1 cellular context compared by ENCODE assay signal in the genomic region with DNA sequence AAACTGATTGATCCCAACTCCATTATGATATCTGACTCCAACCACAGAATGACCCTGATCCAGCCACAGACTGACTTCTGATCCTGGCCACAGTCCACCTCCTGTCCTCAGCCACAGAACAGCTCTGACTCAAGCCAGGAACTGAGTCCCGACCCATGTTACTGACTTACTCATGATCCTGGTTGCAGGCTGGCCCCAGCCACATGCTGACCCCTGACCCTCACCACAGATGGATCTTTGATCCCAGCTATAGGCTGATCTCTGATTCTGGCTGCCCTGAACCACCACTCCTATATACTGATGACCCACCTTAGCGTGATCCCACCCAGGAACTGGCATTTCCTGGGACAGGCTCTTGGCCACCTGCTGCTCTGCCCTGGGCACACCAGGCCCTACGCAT.
TF ChIP-seq lines count a peak whose summit lies in the region.

No MANE protein-coding gene starts in this region.

TF ChIP-seq in HepG2, 621 proteins besides CTCF, POLR2A, EP300 and RAD21 (continues in another document):
- TF ChIP-seq SP1 (IDR thresholded peaks at IDR 0.05) (no peak), SP1 (CRISPR knock-in tag; IDR thresholded peaks at IDR 0.05) (no peak), ZNF644 (CRISPR knock-in tag; IDR thresholded peaks at IDR 0.05; ENCODE audit: low read depth) (no peak), CHD2 (IDR thresholded peaks at IDR 0.05; ENCODE audit: low read depth, low read length) (0 out of 2 replicates have a peak, but pooled peaks have one; percentile 16), ZNF17 (CRISPR knock-in tag; IDR thresholded peaks at IDR 0.05) (no peak), ZNF225 (CRISPR knock-in tag; IDR thresholded peaks at IDR 0.05) (peak; percentile 40; the same call in 1 of the 2 replicates), ZMYM3 (CRISPR knock-in tag; IDR thresholded peaks at IDR 0.05) (0 out of 2 replicates have a peak, but pooled peaks have one; percentile 30), NR2C2 (CRISPR knock-in tag; IDR thresholded peaks at IDR 0.05; ENCODE audit: borderline replicate concordance) (peak; percentile 79), RXRA (CRISPR knock-in tag; IDR thresholded peaks at IDR 0.05) (0 out of 2 replicates have a peak, but pooled peaks have one; percentile 18), SPEN (CRISPR knock-in tag; IDR thresholded peaks at IDR 0.05; ENCODE audit: low read depth) (0 out of 2 replicates have a peak, but pooled peaks have one; percentile 35), ZNF572 (CRISPR knock-in tag; IDR thresholded peaks at IDR 0.05) (no peak), SAP130 (CRISPR knock-in tag; IDR thresholded peaks at IDR 0.05; ENCODE audit: low read depth) (peak; percentile 44; the same call in 1 of the 2 replicates), SKI (IDR thresholded peaks at IDR 0.05; ENCODE audit: partially characterized antibody) (peak; percentile 68), ZNF552 (CRISPR knock-in tag; IDR thresholded peaks at IDR 0.05; ENCODE audit: borderline replicate concordance) (no peak), NFKB2 (CRISPR knock-in tag; IDR thresholded peaks at IDR 0.05; ENCODE audit: borderline replicate concordance) (0 out of 2 replicates have a peak, but pooled peaks have one; percentile 25), NR2F6 (IDR thresholded peaks at IDR 0.05) (peak; percentile 68), NR2F6 (CRISPR knock-in tag; IDR thresholded peaks at IDR 0.05) (peak; percentile 67), AGO2 (optimal IDR thresholded peaks at IDR 0.05; ENCODE audit: low read depth, low read length) (no peak), TOPORS (CRISPR knock-in tag; IDR thresholded peaks at IDR 0.05) (no peak), MXI1 (IDR thresholded peaks at IDR 0.05; ENCODE audit: borderline replicate concordance, low read depth, low read length) (peak; percentile 54; the same call in 1 of the 3 replicates), FOSL2 (CRISPR knock-in tag; IDR thresholded peaks at IDR 0.05) (peak; percentile 53), NR2F1 (CRISPR knock-in tag; IDR thresholded peaks at IDR 0.05) (peak; percentile 82 to 94), MYC (CRISPR knock-in tag; IDR thresholded peaks at IDR 0.05; ENCODE audit: borderline replicate concordance) (peak; percentile 52; the same call in 1 of the 2 replicates), RARA (CRISPR knock-in tag; IDR thresholded peaks at IDR 0.05) (peak; percentile 76), ZNF660 (CRISPR knock-in tag; IDR thresholded peaks at IDR 0.05; ENCODE audit: borderline replicate concordance, low read depth) (no peak), HNF4A (CRISPR knock-in tag; IDR thresholded peaks at IDR 0.05) (peak; percentile 71), ATF7 (IDR thresholded peaks at IDR 0.05) (no peak), ATF7 (CRISPR knock-in tag; IDR thresholded peaks at IDR 0.05) (0 out of 2 replicates have a peak, but pooled peaks have one; percentile 17), TBL1XR1 (IDR thresholded peaks at IDR 0.05; ENCODE audit: borderline replicate concordance, low read length, partially characterized antibody) (no peak), SP4 (CRISPR knock-in tag; IDR thresholded peaks at IDR 0.05) (0 out of 2 replicates have a peak, but pooled peaks have one; percentile 42), MTA1 (CRISPR knock-in tag; IDR thresholded peaks at IDR 0.05; ENCODE audit: borderline replicate concordance) (peak; percentile 28; the same call in 1 of the 2 replicates), ZNF317 (CRISPR knock-in tag; IDR thresholded peaks at IDR 0.05) (0 out of 2 replicates have a peak, but pooled peaks have one; percentile 60), BHLHE40 (IDR thresholded peaks at IDR 0.05; ENCODE audit: low read length) (0 out of 2 replicates have a peak, but pooled peaks have one; percentile 13), ZNF788 (CRISPR knock-in tag; IDR thresholded peaks at IDR 0.05; ENCODE audit: borderline replicate concordance) (0 out of 2 replicates have a peak, but pooled peaks have one; percentile 24), ETV5 (CRISPR knock-in tag; IDR thresholded peaks at IDR 0.05; ENCODE audit: borderline replicate concordance) (peak; percentile 11; the same call in 1 of the 2 replicates), RELA (CRISPR knock-in tag; IDR thresholded peaks at IDR 0.05) (no peak), ZKSCAN1 (IDR thresholded peaks at IDR 0.05; ENCODE audit: low read length) (no peak), SNAI1 (CRISPR knock-in tag; IDR thresholded peaks at IDR 0.05; ENCODE audit: borderline replicate concordance) (no peak)
- TF ChIP-seq, protein P1, sequence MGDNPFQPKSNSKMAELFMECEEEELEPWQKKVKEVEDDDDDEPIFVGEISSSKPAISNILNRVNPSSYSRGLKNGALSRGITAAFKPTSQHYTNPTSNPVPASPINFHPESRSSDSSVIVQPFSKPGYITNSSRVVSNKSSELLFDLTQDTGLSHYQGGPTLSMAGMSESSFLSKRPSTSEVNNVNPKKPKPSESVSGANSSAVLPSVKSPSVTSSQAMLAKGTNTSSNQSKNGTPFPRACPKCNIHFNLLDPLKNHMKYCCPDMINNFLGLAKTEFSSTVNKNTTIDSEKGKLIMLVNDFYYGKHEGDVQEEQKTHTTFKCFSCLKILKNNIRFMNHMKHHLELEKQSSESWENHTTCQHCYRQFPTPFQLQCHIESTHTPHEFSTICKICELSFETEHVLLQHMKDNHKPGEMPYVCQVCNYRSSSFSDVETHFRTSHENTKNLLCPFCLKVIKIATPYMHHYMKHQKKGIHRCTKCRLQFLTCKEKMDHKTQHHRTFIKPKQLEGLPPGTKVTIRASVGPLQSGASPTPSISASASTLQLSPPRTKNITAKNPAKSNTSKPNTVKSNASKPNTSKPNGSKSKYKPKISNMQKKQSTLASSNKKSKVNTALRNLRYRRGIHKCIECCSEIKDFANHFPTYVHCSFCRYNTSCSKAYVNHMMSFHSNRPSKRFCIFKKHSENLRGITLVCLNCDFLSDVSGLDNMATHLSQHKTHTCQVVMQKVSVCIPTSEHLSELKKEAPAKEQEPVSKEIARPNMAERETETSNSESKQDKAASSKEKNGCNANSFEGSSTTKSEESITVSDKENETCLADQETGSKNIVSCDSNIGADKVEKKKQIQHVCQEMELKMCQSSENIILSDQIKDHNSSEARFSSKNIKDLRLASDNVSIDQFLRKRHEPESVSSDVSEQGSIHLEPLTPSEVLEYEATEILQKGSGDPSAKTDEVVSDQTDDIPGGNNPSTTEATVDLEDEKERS (CRISPR knock-in tag; IDR thresholded peaks at IDR 0.05), result no peak
- TF ChIP-seq, protein P2, sequence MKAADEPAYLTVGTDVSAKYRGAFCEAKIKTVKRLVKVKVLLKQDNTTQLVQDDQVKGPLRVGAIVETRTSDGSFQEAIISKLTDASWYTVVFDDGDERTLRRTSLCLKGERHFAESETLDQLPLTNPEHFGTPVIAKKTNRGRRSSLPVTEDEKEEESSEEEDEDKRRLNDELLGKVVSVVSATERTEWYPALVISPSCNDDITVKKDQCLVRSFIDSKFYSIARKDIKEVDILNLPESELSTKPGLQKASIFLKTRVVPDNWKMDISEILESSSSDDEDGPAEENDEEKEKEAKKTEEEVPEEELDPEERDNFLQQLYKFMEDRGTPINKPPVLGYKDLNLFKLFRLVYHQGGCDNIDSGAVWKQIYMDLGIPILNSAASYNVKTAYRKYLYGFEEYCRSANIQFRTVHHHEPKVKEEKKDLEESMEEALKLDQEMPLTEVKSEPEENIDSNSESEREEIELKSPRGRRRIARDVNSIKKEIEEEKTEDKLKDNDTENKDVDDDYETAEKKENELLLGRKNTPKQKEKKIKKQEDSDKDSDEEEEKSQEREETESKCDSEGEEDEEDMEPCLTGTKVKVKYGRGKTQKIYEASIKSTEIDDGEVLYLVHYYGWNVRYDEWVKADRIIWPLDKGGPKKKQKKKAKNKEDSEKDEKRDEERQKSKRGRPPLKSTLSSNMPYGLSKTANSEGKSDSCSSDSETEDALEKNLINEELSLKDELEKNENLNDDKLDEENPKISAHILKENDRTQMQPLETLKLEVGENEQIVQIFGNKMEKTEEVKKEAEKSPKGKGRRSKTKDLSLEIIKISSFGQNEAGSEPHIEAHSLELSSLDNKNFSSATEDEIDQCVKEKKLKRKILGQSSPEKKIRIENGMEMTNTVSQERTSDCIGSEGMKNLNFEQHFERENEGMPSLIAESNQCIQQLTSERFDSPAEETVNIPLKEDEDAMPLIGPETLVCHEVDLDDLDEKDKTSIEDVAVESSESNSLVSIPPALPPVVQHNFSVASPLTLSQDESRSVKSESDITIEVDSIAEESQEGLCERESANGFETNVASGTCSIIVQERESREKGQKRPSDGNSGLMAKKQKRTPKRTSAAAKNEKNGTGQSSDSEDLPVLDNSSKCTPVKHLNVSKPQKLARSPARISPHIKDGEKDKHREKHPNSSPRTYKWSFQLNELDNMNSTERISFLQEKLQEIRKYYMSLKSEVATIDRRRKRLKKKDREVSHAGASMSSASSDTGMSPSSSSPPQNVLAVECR (CRISPR knock-in tag; IDR thresholded peaks at IDR 0.05; ENCODE audit: borderline replicate concordance), result peak; percentile 20; the same call in 1 of the 2 replicates
- TF ChIP-seq, protein P3, sequence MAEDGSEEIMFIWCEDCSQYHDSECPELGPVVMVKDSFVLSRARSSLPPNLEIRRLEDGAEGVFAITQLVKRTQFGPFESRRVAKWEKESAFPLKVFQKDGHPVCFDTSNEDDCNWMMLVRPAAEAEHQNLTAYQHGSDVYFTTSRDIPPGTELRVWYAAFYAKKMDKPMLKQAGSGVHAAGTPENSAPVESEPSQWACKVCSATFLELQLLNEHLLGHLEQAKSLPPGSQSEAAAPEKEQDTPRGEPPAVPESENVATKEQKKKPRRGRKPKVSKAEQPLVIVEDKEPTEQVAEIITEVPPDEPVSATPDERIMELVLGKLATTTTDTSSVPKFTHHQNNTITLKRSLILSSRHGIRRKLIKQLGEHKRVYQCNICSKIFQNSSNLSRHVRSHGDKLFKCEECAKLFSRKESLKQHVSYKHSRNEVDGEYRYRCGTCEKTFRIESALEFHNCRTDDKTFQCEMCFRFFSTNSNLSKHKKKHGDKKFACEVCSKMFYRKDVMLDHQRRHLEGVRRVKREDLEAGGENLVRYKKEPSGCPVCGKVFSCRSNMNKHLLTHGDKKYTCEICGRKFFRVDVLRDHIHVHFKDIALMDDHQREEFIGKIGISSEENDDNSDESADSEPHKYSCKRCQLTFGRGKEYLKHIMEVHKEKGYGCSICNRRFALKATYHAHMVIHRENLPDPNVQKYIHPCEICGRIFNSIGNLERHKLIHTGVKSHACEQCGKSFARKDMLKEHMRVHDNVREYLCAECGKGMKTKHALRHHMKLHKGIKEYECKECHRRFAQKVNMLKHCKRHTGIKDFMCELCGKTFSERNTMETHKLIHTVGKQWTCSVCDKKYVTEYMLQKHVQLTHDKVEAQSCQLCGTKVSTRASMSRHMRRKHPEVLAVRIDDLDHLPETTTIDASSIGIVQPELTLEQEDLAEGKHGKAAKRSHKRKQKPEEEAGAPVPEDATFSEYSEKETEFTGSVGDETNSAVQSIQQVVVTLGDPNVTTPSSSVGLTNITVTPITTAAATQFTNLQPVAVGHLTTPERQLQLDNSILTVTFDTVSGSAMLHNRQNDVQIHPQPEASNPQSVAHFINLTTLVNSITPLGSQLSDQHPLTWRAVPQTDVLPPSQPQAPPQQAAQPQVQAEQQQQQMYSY (CRISPR knock-in tag; IDR thresholded peaks at IDR 0.05), result peak; percentile 42; the same call in 1 of the 2 replicates
- TF ChIP-seq, protein P4, sequence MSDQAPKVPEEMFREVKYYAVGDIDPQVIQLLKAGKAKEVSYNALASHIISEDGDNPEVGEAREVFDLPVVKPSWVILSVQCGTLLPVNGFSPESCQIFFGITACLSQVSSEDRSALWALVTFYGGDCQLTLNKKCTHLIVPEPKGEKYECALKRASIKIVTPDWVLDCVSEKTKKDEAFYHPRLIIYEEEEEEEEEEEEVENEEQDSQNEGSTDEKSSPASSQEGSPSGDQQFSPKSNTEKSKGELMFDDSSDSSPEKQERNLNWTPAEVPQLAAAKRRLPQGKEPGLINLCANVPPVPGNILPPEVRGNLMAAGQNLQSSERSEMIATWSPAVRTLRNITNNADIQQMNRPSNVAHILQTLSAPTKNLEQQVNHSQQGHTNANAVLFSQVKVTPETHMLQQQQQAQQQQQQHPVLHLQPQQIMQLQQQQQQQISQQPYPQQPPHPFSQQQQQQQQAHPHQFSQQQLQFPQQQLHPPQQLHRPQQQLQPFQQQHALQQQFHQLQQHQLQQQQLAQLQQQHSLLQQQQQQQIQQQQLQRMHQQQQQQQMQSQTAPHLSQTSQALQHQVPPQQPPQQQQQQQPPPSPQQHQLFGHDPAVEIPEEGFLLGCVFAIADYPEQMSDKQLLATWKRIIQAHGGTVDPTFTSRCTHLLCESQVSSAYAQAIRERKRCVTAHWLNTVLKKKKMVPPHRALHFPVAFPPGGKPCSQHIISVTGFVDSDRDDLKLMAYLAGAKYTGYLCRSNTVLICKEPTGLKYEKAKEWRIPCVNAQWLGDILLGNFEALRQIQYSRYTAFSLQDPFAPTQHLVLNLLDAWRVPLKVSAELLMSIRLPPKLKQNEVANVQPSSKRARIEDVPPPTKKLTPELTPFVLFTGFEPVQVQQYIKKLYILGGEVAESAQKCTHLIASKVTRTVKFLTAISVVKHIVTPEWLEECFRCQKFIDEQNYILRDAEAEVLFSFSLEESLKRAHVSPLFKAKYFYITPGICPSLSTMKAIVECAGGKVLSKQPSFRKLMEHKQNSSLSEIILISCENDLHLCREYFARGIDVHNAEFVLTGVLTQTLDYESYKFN (CRISPR knock-in tag; conservative IDR thresholded peaks at IDR 0.05), result peak; percentile 56
- TF ChIP-seq, protein P5, sequence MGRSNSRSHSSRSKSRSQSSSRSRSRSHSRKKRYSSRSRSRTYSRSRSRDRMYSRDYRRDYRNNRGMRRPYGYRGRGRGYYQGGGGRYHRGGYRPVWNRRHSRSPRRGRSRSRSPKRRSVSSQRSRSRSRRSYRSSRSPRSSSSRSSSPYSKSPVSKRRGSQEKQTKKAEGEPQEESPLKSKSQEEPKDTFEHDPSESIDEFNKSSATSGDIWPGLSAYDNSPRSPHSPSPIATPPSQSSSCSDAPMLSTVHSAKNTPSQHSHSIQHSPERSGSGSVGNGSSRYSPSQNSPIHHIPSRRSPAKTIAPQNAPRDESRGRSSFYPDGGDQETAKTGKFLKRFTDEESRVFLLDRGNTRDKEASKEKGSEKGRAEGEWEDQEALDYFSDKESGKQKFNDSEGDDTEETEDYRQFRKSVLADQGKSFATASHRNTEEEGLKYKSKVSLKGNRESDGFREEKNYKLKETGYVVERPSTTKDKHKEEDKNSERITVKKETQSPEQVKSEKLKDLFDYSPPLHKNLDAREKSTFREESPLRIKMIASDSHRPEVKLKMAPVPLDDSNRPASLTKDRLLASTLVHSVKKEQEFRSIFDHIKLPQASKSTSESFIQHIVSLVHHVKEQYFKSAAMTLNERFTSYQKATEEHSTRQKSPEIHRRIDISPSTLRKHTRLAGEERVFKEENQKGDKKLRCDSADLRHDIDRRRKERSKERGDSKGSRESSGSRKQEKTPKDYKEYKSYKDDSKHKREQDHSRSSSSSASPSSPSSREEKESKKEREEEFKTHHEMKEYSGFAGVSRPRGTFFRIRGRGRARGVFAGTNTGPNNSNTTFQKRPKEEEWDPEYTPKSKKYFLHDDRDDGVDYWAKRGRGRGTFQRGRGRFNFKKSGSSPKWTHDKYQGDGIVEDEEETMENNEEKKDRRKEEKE (IDR thresholded peaks at IDR 0.05), result no peak
- TF ChIP-seq, protein P6, sequence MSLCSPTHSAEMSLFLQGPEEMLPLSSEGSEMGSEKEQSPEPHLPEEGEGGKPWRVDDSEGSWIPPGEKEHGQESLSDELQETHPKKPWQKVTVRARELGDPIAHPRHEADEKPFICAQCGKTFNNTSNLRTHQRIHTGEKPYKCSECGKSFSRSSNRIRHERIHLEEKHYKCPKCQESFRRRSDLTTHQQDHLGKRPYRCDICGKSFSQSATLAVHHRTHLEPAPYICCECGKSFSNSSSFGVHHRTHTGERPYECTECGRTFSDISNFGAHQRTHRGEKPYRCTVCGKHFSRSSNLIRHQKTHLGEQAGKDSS (CRISPR knock-in tag; IDR thresholded peaks at IDR 0.05; ENCODE audit: borderline replicate concordance, low read depth), result peak; percentile 36; the same call in 1 of the 2 replicates
